Comparison of ENCODE assay signal across 7 cellular contexts in the genomic region with DNA sequence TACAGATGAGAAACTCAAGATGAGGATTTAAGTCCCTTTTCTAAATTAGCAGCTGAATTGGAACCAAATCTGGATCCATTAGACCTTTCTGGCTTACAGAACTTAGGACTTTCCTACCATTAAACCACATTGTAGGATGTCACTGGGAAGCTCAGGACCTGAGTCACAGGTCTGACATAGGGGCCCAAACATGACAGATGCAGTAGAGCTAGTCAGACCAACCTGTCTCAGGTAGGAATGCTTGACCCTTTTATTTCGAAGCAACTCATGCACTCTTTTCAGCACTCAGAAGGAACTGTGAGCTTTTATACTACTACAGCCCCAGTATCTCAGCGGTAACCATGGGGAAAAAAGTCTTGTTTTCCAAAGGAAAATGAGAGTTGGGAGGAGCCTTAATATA. TPM values are rescaled to one million over a fixed set of nuclear protein-coding genes. Genes with fewer than 3 reads are reported as not detected.
DNase-seq lines count a peak whose midpoint lies in the region; ATAC-seq and TF ChIP-seq lines count a peak whose summit lies in the region.
"Had no signal": no experiment of that assay in that cellular context is flagged by ENCODE, and none has a peak within 500 bp of the region (broad histone marks: within the 10 kb centered on the region; RNA-seq: fewer than 3 reads in every experiment).

No MANE protein-coding gene starts in this region.

- H3K27me3 Mint-ChIP-seq in activated CD4-positive, alpha-beta T cell treated with anti-CD3 and anti-CD28 coated beads, Interleukin-2, amount 10 ng/mL, durations not matched to agents 24 days and 14 days: no peaks in the 10 kb centered on the region
- H3K27me3 Mint-ChIP-seq in endothelial cell (ENCODE audit: unreplicated experiment): peaks cover 35% of the 10 kb centered on the region
- no peaks in the 10 kb centered on the region for H3K27me3 Mint-ChIP-seq in stimulated activated naive CD8-positive, alpha-beta T cell treated with anti-CD3 and anti-CD28 coated beads, Interleukin-15, amount 100 ng/mL, for 72 hours

- no peak for DNase-seq in activated CD4-positive, alpha-beta T cell treated with anti-CD3 and anti-CD28 coated beads, Interleukin-2, amount 10 ng/mL, durations not matched to agents 24 days and 14 days
- DNase-seq in activated CD4-positive, alpha-beta T cell treated with anti-CD3 and anti-CD28 coated beads, Interleukin-2, amount 50 U/mL, for 4 hours: no peak
- DNase-seq in endothelial cell (ENCODE audit: low spot score): no peak
- DNase-seq in stimulated activated naive CD8-positive, alpha-beta T cell treated with anti-CD3 and anti-CD28 coated beads, Interleukin-15, amount 100 ng/mL, for 72 hours: no peak
- DNase-seq in hippocampal formation (lab: John Stamatoyannopoulos, UW): no peak
- no peak for DNase-seq in MV-4-11 (lab: John Stamatoyannopoulos, UW)
- DNase-seq: NCI-H526 treated with DMSO at 0.1 percent for 48 hours had no signal

- intact Hi-C loops in activated CD4-positive, alpha-beta T cell treated with anti-CD3 and anti-CD28 coated beads, Interleukin-2, amount 10 ng/mL, durations not matched to agents 24 days and 14 days (cut with micrococcal nuclease): no loop called here

- H3K9me3 Mint-ChIP-seq in activated CD4-positive, alpha-beta T cell treated with anti-CD3 and anti-CD28 coated beads, Interleukin-2, amount 10 ng/mL, durations not matched to agents 24 days and 14 days: no peaks in the 10 kb centered on the region
- H3K9me3 Mint-ChIP-seq in endothelial cell (ENCODE audit: unreplicated experiment): no peaks in the 10 kb centered on the region
- no peaks in the 10 kb centered on the region for H3K9me3 Mint-ChIP-seq in stimulated activated naive CD8-positive, alpha-beta T cell treated with anti-CD3 and anti-CD28 coated beads, Interleukin-15, amount 100 ng/mL, for 72 hours

- H3K4me1 Mint-ChIP-seq in activated CD4-positive, alpha-beta T cell treated with anti-CD3 and anti-CD28 coated beads, Interleukin-2, amount 10 ng/mL, durations not matched to agents 24 days and 14 days: peaks cover 66% of the 10 kb centered on the region
- H3K4me1 Mint-ChIP-seq in endothelial cell (ENCODE audit: unreplicated experiment): peaks cover 73% of the 10 kb centered on the region
- peaks cover 84% of the 10 kb centered on the region for H3K4me1 Mint-ChIP-seq in stimulated activated naive CD8-positive, alpha-beta T cell treated with anti-CD3 and anti-CD28 coated beads, Interleukin-15, amount 100 ng/mL, for 72 hours

- peaks cover 48% of the 10 kb centered on the region for H3K36me3 Mint-ChIP-seq in activated CD4-positive, alpha-beta T cell treated with anti-CD3 and anti-CD28 coated beads, Interleukin-2, amount 10 ng/mL, durations not matched to agents 24 days and 14 days (ENCODE audit: low read depth)
- peaks cover 31% of the 10 kb centered on the region for H3K36me3 Mint-ChIP-seq in endothelial cell (ENCODE audit: low read depth, unreplicated experiment)

- H3K27ac Mint-ChIP-seq in activated CD4-positive, alpha-beta T cell treated with anti-CD3 and anti-CD28 coated beads, Interleukin-2, amount 10 ng/mL, durations not matched to agents 24 days and 14 days: peak overlapping the region; percentile 85
- H3K27ac Mint-ChIP-seq in endothelial cell (ENCODE audit: unreplicated experiment): peak overlapping the region; percentile 97
- peak overlapping the region in 1 of 2 donors; percentile 33 for H3K27ac Mint-ChIP-seq in stimulated activated naive CD8-positive, alpha-beta T cell treated with anti-CD3 and anti-CD28 coated beads, Interleukin-15, amount 100 ng/mL, for 72 hours

- no peak for TF ChIP-seq CTCF in endothelial cell (IDR thresholded peaks at IDR 0.05; ENCODE audit: unreplicated experiment)

- peak overlapping the region; percentile 70 for H3K4me3 Mint-ChIP-seq in activated CD4-positive, alpha-beta T cell treated with anti-CD3 and anti-CD28 coated beads, Interleukin-2, amount 10 ng/mL, durations not matched to agents 24 days and 14 days
- H3K4me3 Mint-ChIP-seq in endothelial cell (ENCODE audit: unreplicated experiment): peak overlapping the region; percentile 76
- H3K4me3 Mint-ChIP-seq in stimulated activated naive CD8-positive, alpha-beta T cell treated with anti-CD3 and anti-CD28 coated beads, Interleukin-15, amount 100 ng/mL, for 72 hours: peak overlapping the region; percentile 65 to 88

- ATAC-seq in stimulated activated naive CD8-positive, alpha-beta T cell treated with anti-CD3 and anti-CD28 coated beads, Interleukin-15, amount 100 ng/mL, for 72 hours: no peak

RNA-seq across cellular contexts. Expression of a gene that starts 2.5 kb away (rescaled TPM):
- 18.3 and 22.2 TPM in 2 replicates for total RNA-seq in activated CD4-positive, alpha-beta T cell treated with anti-CD3 and anti-CD28 coated beads, Interleukin-2, amount 10 ng/mL, durations not matched to agents 24 days and 14 days
- total RNA-seq in endothelial cell (ENCODE audit: unreplicated experiment): 15.9 TPM

RNA-seq across cellular contexts. Expression of a gene that starts 2.6 kb away (rescaled TPM):
- total RNA-seq in activated CD4-positive, alpha-beta T cell treated with anti-CD3 and anti-CD28 coated beads, Interleukin-2, amount 10 ng/mL, durations not matched to agents 24 days and 14 days: 248 and 257 TPM in 2 replicates
- 198 TPM for total RNA-seq in endothelial cell (ENCODE audit: unreplicated experiment)

RNA-seq across cellular contexts. Expression of a gene that starts 10.7 kb away (rescaled TPM):
- total RNA-seq in activated CD4-positive, alpha-beta T cell treated with anti-CD3 and anti-CD28 coated beads, Interleukin-2, amount 10 ng/mL, durations not matched to agents 24 days and 14 days: 9.1 and 11.7 TPM in 2 replicates
- total RNA-seq in endothelial cell (ENCODE audit: unreplicated experiment): 6.4 TPM

RNA-seq across cellular contexts. Expression of a gene that starts 50.5 kb away (rescaled TPM):
- 105 and 108 TPM in 2 replicates for total RNA-seq in activated CD4-positive, alpha-beta T cell treated with anti-CD3 and anti-CD28 coated beads, Interleukin-2, amount 10 ng/mL, durations not matched to agents 24 days and 14 days
- 137 TPM for total RNA-seq in endothelial cell (ENCODE audit: unreplicated experiment)

RNA-seq across cellular contexts. Expression of a gene that starts 56.8 kb away (rescaled TPM):
- 45.3 and 49.3 TPM in 2 replicates for total RNA-seq in activated CD4-positive, alpha-beta T cell treated with anti-CD3 and anti-CD28 coated beads, Interleukin-2, amount 10 ng/mL, durations not matched to agents 24 days and 14 days
- 21.8 TPM for total RNA-seq in endothelial cell (ENCODE audit: unreplicated experiment)
